Comparison of ENCODE assay signal across 19 cellular contexts in genomic region chr7:39712746-39713145, GRCh38.
DNase-seq lines count a peak whose midpoint lies in the region; ATAC-seq, FAIRE-seq and TF ChIP-seq lines count a peak whose summit lies in the region.
"Had no signal": no experiment of that assay in that cellular context is flagged by ENCODE, and none has a peak within 500 bp of the region (broad histone marks: within the 10 kb centered on the region; RNA-seq: fewer than 3 reads in every experiment).

No MANE protein-coding gene starts in this region.

- H3K27ac ChIP-seq in endothelial cell of umbilical vein (ENCODE audit: insufficient read depth, low read depth, low read length) (no peak overlapping the region), A673 (ENCODE audit: low read depth, low read length, poor library complexity, severe bottlenecking) (no peak overlapping the region), left ventricle myocardium inferior (replicated peaks) (no peak overlapping the region)
- H3K27ac ChIP-seq: BLaER1 treated with 17β-estradiol and CSF1 and Interleukin-3, amounts not matched to agents 10 nM and 100 nM had no signal

- BruUV-seq in endothelial cell of umbilical vein (replicated peaks; lab: Mats Ljungman, UMichigan) (no TSS peak), A673 (replicated peaks; lab: Mats Ljungman, UMichigan) (no TSS peak)

- H3K4me1 ChIP-seq in endothelial cell of umbilical vein (ENCODE audit: control insufficient read depth, extremely low read depth, insufficient read depth, low read length): peaks cover 8% of the 10 kb centered on the region
- peaks cover 5% of the 10 kb centered on the region for H3K4me1 ChIP-seq in A673 (ENCODE audit: insufficient read depth, low read length, poor library complexity, severe bottlenecking)
- peaks cover 12% of the 10 kb centered on the region for H3K4me1 ChIP-seq in left ventricle myocardium inferior
- H3K4me1 ChIP-seq: BLaER1 treated with 17β-estradiol and CSF1 and Interleukin-3, amounts not matched to agents 10 nM and 100 nM had no signal

- no peak for TF ChIP-seq POLR2A in endothelial cell of umbilical vein (IDR thresholded peaks at IDR 0.05; ENCODE audit: low read depth, low read length)

- no peaks in the 10 kb centered on the region for H4K20me1 ChIP-seq in endothelial cell of umbilical vein (replicated peaks; ENCODE audit: control insufficient read depth, extremely low read depth, insufficient read depth, low read length)
- H4K20me1 ChIP-seq: BLaER1 treated with 17β-estradiol and CSF1 and Interleukin-3, amounts not matched to agents 10 nM and 100 nM had no signal

- intact Hi-C loops in endothelial cell of umbilical vein (cut with micrococcal nuclease): no loop called here
- intact Hi-C loops in A673 (cut with micrococcal nuclease; ENCODE audit: unreplicated experiment): no loop called here
- intact Hi-C loops in left ventricle myocardium inferior (cut with micrococcal nuclease): no loop called here

- no peak overlapping the region for H3K9ac ChIP-seq in endothelial cell of umbilical vein (replicated peaks; ENCODE audit: extremely low read depth, insufficient read depth, low read length)
- H3K9ac ChIP-seq: BLaER1 treated with 17β-estradiol and CSF1 and Interleukin-3, amounts not matched to agents 10 nM and 100 nM had no signal

- no peaks in the 10 kb centered on the region for H3K79me2 ChIP-seq in endothelial cell of umbilical vein (ENCODE audit: control insufficient read depth, insufficient read depth, low read length)

- H3K27me3 ChIP-seq in endothelial cell of umbilical vein (ENCODE audit: control insufficient read depth in 2 of 2, insufficient read depth in 2 of 2, low read length in 2 of 2) (no peaks in the 10 kb centered on the region), A673 (replicated peaks; ENCODE audit: insufficient read depth, low read depth, low read length, poor library complexity) (no peaks in the 10 kb centered on the region), left ventricle myocardium inferior (ENCODE audit: low read depth) (no peaks in the 10 kb centered on the region)
- H3K27me3 ChIP-seq: BLaER1 treated with 17β-estradiol and CSF1 and Interleukin-3, amounts not matched to agents 10 nM and 100 nM had no signal

- H2AFZ ChIP-seq in endothelial cell of umbilical vein (ENCODE audit: low read depth, low read length): no peak overlapping the region

- no peaks in the 10 kb centered on the region for H3K9me3 ChIP-seq in endothelial cell of umbilical vein (replicated peaks; ENCODE audit: control insufficient read depth, insufficient read depth, low read length)
- H3K9me3 ChIP-seq in A673 (ENCODE audit: low read depth, low read length, poor library complexity, severe bottlenecking): peaks cover 5% of the 10 kb centered on the region
- H3K9me3 ChIP-seq in left ventricle myocardium inferior (replicated peaks): peaks cover 28% of the 10 kb centered on the region

- FAIRE-seq in endothelial cell of umbilical vein (lab: Jason Lieb, UNC): peak; percentile 18
- FAIRE-seq: HepG2 had no signal

- peak; percentile 24 for DNase-seq in NCI-H2029 (lab: John Stamatoyannopoulos, UW)
- DNase-seq in NCI-H2029 treated with DMSO at 0.1 percent for 48 hours (lab: John Stamatoyannopoulos, UW): no peak
- peak; percentile 32 for DNase-seq in DMS53 (lab: John Stamatoyannopoulos, UW)
- DNase-seq in NCI-H774 (lab: John Stamatoyannopoulos, UW): peak; percentile 10
- peak; percentile 79 for DNase-seq in endothelial cell of umbilical vein (ENCODE audit: low read depth, low spot score)
- no peak for DNase-seq in A673 (ENCODE audit: low spot score)
- DNase-seq in left ventricle myocardium inferior: no peak
- DNase-seq: 8988T; Calu3; CD8-positive, alpha-beta T cell; DMS79 treated with DMSO at 0.1 percent for 48 hours; GF-D8; GOT3; H7; HFFc6 had no signal

- H3K9me1 ChIP-seq in endothelial cell of umbilical vein (replicated peaks; ENCODE audit: control insufficient read depth, extremely low read depth, insufficient read depth, low read length): no peaks in the 10 kb centered on the region

- no peak for ATAC-seq in HG03097 (IDR thresholded peaks at IDR 0.05; ENCODE audit: low FRiP score, unreplicated experiment)
- ATAC-seq: CD8-positive, alpha-beta T cell; HCT116 had no signal

- POLR2A ChIA-PET in endothelial cell of umbilical vein (lab: Charles Lee): no interaction called here
- POLR2A ChIA-PET in A673 (lab: Charles Lee; ENCODE audit: low non-redundant PET): no interaction called here

- TF ChIP-seq CTCF in endothelial cell of umbilical vein (IDR thresholded peaks at IDR 0.05; ENCODE audit: extremely low read depth in 1 of 2, insufficient read depth in 1 of 2, low read depth in 1 of 2, low read length in 2 of 2): no peak
- no peak for TF ChIP-seq CTCF in A673 (conservative IDR thresholded peaks at IDR 0.05; ENCODE audit: low read depth, low read length)
- TF ChIP-seq CTCF in left ventricle myocardium inferior (IDR thresholded peaks at IDR 0.05; ENCODE audit: borderline replicate concordance): no peak

- dilution Hi-C loops in endothelial cell of umbilical vein (cut with MboI; ENCODE audit: extremely low pct_ligation_motif_present, low sequenced_read_pairs): no loop called here

- CTCF ChIA-PET in endothelial cell of umbilical vein (lab: Charles Lee) (interaction anchor here (1.3 kb wide), 1 partner anchor 132 kb away, joined by 6 read pairs; no protein-coding TSS in a partner anchor), A673 (lab: Charles Lee) (no interaction called here)

- H3K36me3 ChIP-seq in endothelial cell of umbilical vein (ENCODE audit: control insufficient read depth in 2 of 2, extremely low read depth in 1 of 2, insufficient read depth in 2 of 2, low read length in 2 of 2) (peaks cover under 1 to 4% of the 10 kb centered on the region in 2 experiments), A673 (ENCODE audit: insufficient read depth, low read length, poor library complexity, severe bottlenecking) (no peaks in the 10 kb centered on the region), left ventricle myocardium inferior (no peaks in the 10 kb centered on the region)

- H3K4me3 ChIP-seq in endothelial cell of umbilical vein (replicated peaks in 1 of 3; ENCODE audit: insufficient read depth in 1 of 3, low read depth in 1 of 3, low read length in 3 of 3) (no peak overlapping the region), A673 (ENCODE audit: low read depth, low read length, poor library complexity, severe bottlenecking) (no peak overlapping the region), left ventricle myocardium inferior (no peak overlapping the region)
- H3K4me3 ChIP-seq: BLaER1 treated with 17β-estradiol and CSF1 and Interleukin-3, amounts not matched to agents 10 nM and 100 nM had no signal

- H3K4me2 ChIP-seq in endothelial cell of umbilical vein (ENCODE audit: insufficient read depth, low read length): no peak overlapping the region
- H3K4me2 ChIP-seq: BLaER1 treated with 17β-estradiol and CSF1 and Interleukin-3, amounts not matched to agents 10 nM and 100 nM had no signal

TF ChIP-seq in endothelial cell of umbilical vein, 7 proteins besides CTCF, POLR2A, EP300 and RAD21:
- TF ChIP-seq POLR2AphosphoS5 (IDR thresholded peaks at IDR 0.05; ENCODE audit: insufficient read depth, low read depth, low read length) (no peak), GATA2 (IDR thresholded peaks at IDR 0.05; ENCODE audit: insufficient read depth, insufficient read length, low read depth, low read length) (no peak), EZH2 (IDR thresholded peaks at IDR 0.05; ENCODE audit: borderline replicate concordance, low read depth, low read length, severe bottlenecking) (no peak), FOS (IDR thresholded peaks at IDR 0.05; ENCODE audit: borderline replicate concordance, insufficient read depth, low read length) (no peak), MYC (IDR thresholded peaks at IDR 0.05; ENCODE audit: low read depth, low read length) (no peak), MAX (IDR thresholded peaks at IDR 0.05; ENCODE audit: insufficient read depth, insufficient read length) (no peak), JUN (IDR thresholded peaks at IDR 0.05; ENCODE audit: borderline replicate concordance, insufficient read depth, insufficient read length, low read depth) (no peak)
TF ChIP-seq in endothelial cell of umbilical vein: peak in this region for 0.

Comparison
In these comparisons a context has a peak if more than half of its experiments do, and no peak if none do; other contexts are left out.
1. DNase-seq: peak in NCI-H2029 (single experiment), DMS53 (single experiment), NCI-H774 (single experiment) and endothelial cell of umbilical vein (single experiment); none in NCI-H2029 treated with DMSO at 0.1 percent for 48 hours (single experiment), A673 (single experiment) and left ventricle myocardium inferior (single experiment).